In the genomic region with DNA sequence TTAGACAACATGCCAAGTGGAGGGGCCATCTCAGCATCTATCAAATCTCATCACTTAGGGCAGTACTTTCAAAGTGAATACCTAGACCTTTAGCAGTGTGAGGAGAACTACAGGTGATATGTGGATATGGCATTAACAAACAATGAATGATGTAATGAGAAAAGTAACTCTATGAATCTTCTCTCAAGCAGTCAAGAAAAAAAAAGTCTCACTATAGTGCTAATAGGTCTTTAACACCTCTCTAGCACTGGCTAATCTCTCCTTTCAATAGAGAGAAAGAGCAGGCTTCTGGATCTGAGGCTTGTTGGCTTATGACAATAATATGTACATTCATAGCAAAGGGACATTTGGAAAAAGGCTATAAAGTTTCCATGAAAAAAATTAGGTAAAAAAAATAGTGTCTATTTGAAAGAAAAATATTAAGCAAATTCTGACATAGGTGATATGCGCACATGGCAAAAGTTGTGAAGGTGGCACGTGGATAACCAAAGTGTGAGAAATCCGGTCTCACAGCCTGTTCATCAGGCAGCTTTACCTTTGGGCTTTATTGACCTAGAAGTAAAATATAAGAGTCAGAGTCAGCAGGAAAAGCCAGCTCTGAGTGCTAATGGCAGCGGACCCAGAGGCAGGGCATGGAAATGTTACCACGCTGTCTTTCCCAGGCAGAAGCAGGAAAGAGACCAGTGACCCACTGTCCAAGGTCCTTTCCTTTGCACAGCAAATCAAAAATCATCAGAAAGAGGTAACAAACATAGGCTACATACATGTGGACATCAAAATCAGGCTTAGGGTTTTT, we compare ENCODE assay signal across 13 cellular contexts.
A peak's percentile ranks its signal among the peaks of the same experiment; 100 is the strongest.
DNase-seq lines count a peak whose midpoint lies in the region; FAIRE-seq and TF ChIP-seq lines count a peak whose summit lies in the region.
"Had no signal": no experiment of that assay in that cellular context is flagged by ENCODE, and none has a peak within 500 bp of the region (broad histone marks: within the 10 kb centered on the region; RNA-seq: fewer than 3 reads in every experiment).

No MANE protein-coding gene starts in this region.

- no peaks in the 10 kb centered on the region for H3K36me3 ChIP-seq in colonic mucosa
- no peaks in the 10 kb centered on the region for H3K36me3 ChIP-seq in keratinocyte (ENCODE audit: control insufficient read depth in 2 of 2, extremely low read depth in 1 of 2, insufficient read depth in 2 of 2, low read length in 2 of 2)
- no peaks in the 10 kb centered on the region for H3K36me3 ChIP-seq in small intestine (ENCODE audit: control insufficient read depth in 2 of 2, insufficient read depth in 2 of 2, low read length in 2 of 2)
- H3K36me3 ChIP-seq: thoracic aorta had no signal

- TF ChIP-seq CTCF in colonic mucosa (IDR thresholded peaks at IDR 0.05) (no peak), keratinocyte (optimal IDR thresholded peaks at IDR 0.05 in 1 of 3, IDR thresholded peaks at IDR 0.05 in 1 of 3, conservative IDR thresholded peaks at IDR 0.05 in 1 of 3; ENCODE audit: extremely low read depth in 1 of 3, insufficient read depth in 2 of 3, low read length in 3 of 3) (no peak)

- H3K27ac ChIP-seq in colonic mucosa (no peak overlapping the region), keratinocyte (ENCODE audit: control insufficient read depth, insufficient read depth, low read length) (peak overlapping the region; percentile 87), small intestine (ENCODE audit: low read depth in 1 of 2, low read length in 1 of 2) (no peak overlapping the region)
- H3K27ac ChIP-seq: psoas muscle had no signal

- no peak overlapping the region for H3K9ac ChIP-seq in colonic mucosa (ENCODE audit: low read depth in 2 of 2, low read length in 2 of 2)
- no peak overlapping the region for H3K9ac ChIP-seq in keratinocyte (ENCODE audit: control insufficient read depth, extremely low read depth, insufficient read depth, low read length)

- H3K4me3 ChIP-seq in colonic mucosa (no peak overlapping the region), keratinocyte (ENCODE audit: control insufficient read depth in 2 of 3, extremely low read depth in 1 of 3, insufficient read depth in 2 of 3, low read depth in 1 of 3, low read length in 3 of 3) (no peak overlapping the region), small intestine (ENCODE audit: low read depth in 1 of 2, low read length in 2 of 2) (no peak overlapping the region)
- H3K4me3 ChIP-seq: psoas muscle, thoracic aorta had no signal

- intact Hi-C loops in colonic mucosa (cut with DNase I), result no loop called here

- dilution Hi-C loops in keratinocyte (cut with MboI; ENCODE audit: extremely low pct_ligation_motif_present, low sequenced_read_pairs), result no loop called here

- H4K20me1 ChIP-seq in keratinocyte (ENCODE audit: control insufficient read depth, extremely low read depth, insufficient read depth, low read length), result no peaks in the 10 kb centered on the region

- no peaks in the 10 kb centered on the region for H3K9me3 ChIP-seq in colonic mucosa
- no peaks in the 10 kb centered on the region for H3K9me3 ChIP-seq in keratinocyte (ENCODE audit: control insufficient read depth, low read depth, low read length)
- no peaks in the 10 kb centered on the region for H3K9me3 ChIP-seq in small intestine (ENCODE audit: control insufficient read depth, low read depth)
- H3K9me3 ChIP-seq: psoas muscle, thoracic aorta had no signal

- H3K9me1 ChIP-seq in keratinocyte (ENCODE audit: control insufficient read depth, extremely low read depth, insufficient read depth, low read length), result no peaks in the 10 kb centered on the region

- H2AFZ ChIP-seq in keratinocyte (ENCODE audit: control insufficient read depth, low read length), result no peak overlapping the region

- H3K27me3 ChIP-seq in colonic mucosa (no peaks in the 10 kb centered on the region), keratinocyte (ENCODE audit: control insufficient read depth, extremely low read depth, insufficient read depth, low read length) (no peaks in the 10 kb centered on the region), small intestine (ENCODE audit: control insufficient read depth in 2 of 2, insufficient read depth in 2 of 2, low read length in 2 of 2) (no peaks in the 10 kb centered on the region)

- peaks cover 6% of the 10 kb centered on the region for H3K79me2 ChIP-seq in keratinocyte (ENCODE audit: control insufficient read depth, insufficient read depth, low read length)

- H3K4me1 ChIP-seq in colonic mucosa (no peaks in the 10 kb centered on the region), keratinocyte (ENCODE audit: control insufficient read depth, extremely low read depth, insufficient read depth, low read length) (peaks cover 58% of the 10 kb centered on the region), small intestine (ENCODE audit: control insufficient read depth in 2 of 2, insufficient read depth in 1 of 2, low read depth in 1 of 2, low read length in 1 of 2) (peaks cover 0 to 3% of the 10 kb centered on the region in 2 donors)
- H3K4me1 ChIP-seq: psoas muscle had no signal

- FAIRE-seq in keratinocyte (lab: Jason Lieb, UNC) (no peak), small intestine (lab: Jason Lieb, UNC) (no peak)

- no peak overlapping the region for H3K4me2 ChIP-seq in keratinocyte (ENCODE audit: control insufficient read depth, extremely low read depth, insufficient read depth, low read depth, low read length)

- peak; percentile 47 for DNase-seq in NCI-H69 (lab: John Stamatoyannopoulos, UW)
- DNase-seq in colonic mucosa, result peak; percentile 46
- no peak for DNase-seq in keratinocyte (ENCODE audit: low read depth, low spot score)
- DNase-seq in small intestine, result peak; percentile 78
- DNase-seq in NCI-H1092 (lab: John Stamatoyannopoulos, UW), result no peak
- DNase-seq in AG20443 (ENCODE audit: low spot score), result no peak
- no peak for DNase-seq in cortex of kidney (lab: John Stamatoyannopoulos, UW)
- DNase-seq: activated CD4-positive, alpha-beta T cell treated with anti-CD3 and anti-CD28 coated beads for 48 hours; activated naive CD8-positive, alpha-beta T cell treated with anti-CD3 and anti-CD28 coated beads, Interleukin-2, amount 50 U/mL, for 24 hours; activated T-cell treated with anti-CD3 and anti-CD28 coated beads, Interleukin-2, amount 50 U/mL, for 48 hours; NCI-H2081; psoas muscle had no signal

- WGBS in small intestine, 3 donors, result 38 to 67% (median 46%) methylated on average over 5 of the region's 5 CpGs

Comparison
In these comparisons a context has a peak if more than half of its experiments do, and no peak if none do; other contexts are left out.
1. DNase-seq: peak in NCI-H69 (single experiment), colonic mucosa (single experiment) and small intestine (single experiment); none in keratinocyte (single experiment), NCI-H1092 (single experiment), AG20443 (single experiment) and cortex of kidney (single experiment).